Comparison of ENCODE assay signal across 1 cellular context in the genomic region with DNA sequence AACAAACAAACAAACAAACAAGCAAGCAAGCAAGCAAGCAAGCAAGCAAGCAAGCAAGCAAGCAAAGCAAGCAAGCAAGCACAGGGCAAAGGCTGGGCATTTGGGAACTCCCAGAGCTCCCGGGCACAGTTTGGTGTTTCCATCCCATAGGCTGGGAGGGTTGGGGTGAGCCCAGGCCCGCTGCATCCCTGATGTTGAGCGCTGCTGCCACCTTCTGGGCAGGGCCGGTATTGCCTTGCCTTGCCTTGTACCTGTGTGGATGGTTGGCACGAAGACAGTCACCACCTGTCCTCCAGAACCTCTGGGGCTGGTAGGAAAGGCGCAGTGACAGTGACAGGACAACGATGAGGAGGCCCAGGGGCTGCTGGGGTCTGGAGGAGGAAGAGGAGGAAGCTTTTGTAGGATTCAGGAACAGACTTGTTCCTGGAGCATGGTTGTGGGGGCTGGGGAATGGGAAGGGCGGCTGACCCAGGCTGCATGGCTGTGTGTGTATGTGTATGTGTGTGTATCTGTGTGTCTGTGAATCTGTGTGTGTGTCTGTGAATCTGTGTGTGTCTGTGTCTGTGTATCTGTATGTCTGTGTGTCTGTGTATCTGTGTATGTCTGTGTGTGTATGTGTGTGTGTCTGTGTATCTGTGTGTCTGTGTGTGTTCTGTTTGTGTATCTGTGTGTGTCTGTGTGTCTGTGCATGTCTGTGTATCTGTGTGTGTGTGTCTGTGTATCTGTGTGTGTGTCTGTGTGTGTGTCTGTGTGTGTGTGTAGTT.
TF ChIP-seq lines count a peak whose summit lies in the region.

No MANE protein-coding gene starts in this region.

TF ChIP-seq in HepG2, 621 proteins besides CTCF, POLR2A, EP300 and RAD21 (continues in another document):
- TF ChIP-seq ZNF33A (CRISPR knock-in tag; IDR thresholded peaks at IDR 0.05; ENCODE audit: borderline replicate concordance), result no peak
- no peak for TF ChIP-seq TCF7 (IDR thresholded peaks at IDR 0.05; ENCODE audit: low read depth)
- TF ChIP-seq, protein P1, sequence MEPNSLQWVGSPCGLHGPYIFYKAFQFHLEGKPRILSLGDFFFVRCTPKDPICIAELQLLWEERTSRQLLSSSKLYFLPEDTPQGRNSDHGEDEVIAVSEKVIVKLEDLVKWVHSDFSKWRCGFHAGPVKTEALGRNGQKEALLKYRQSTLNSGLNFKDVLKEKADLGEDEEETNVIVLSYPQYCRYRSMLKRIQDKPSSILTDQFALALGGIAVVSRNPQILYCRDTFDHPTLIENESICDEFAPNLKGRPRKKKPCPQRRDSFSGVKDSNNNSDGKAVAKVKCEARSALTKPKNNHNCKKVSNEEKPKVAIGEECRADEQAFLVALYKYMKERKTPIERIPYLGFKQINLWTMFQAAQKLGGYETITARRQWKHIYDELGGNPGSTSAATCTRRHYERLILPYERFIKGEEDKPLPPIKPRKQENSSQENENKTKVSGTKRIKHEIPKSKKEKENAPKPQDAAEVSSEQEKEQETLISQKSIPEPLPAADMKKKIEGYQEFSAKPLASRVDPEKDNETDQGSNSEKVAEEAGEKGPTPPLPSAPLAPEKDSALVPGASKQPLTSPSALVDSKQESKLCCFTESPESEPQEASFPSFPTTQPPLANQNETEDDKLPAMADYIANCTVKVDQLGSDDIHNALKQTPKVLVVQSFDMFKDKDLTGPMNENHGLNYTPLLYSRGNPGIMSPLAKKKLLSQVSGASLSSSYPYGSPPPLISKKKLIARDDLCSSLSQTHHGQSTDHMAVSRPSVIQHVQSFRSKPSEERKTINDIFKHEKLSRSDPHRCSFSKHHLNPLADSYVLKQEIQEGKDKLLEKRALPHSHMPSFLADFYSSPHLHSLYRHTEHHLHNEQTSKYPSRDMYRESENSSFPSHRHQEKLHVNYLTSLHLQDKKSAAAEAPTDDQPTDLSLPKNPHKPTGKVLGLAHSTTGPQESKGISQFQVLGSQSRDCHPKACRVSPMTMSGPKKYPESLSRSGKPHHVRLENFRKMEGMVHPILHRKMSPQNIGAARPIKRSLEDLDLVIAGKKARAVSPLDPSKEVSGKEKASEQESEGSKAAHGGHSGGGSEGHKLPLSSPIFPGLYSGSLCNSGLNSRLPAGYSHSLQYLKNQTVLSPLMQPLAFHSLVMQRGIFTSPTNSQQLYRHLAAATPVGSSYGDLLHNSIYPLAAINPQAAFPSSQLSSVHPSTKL (CRISPR knock-in tag; IDR thresholded peaks at IDR 0.05), result no peak
- no peak for TF ChIP-seq FIP1L1 (IDR thresholded peaks at IDR 0.05; ENCODE audit: borderline replicate concordance, insufficient read depth, low read depth, low read length)
- no peak for TF ChIP-seq GLI4 (CRISPR knock-in tag; IDR thresholded peaks at IDR 0.05; ENCODE audit: borderline replicate concordance)
- no peak for TF ChIP-seq ZNF367 (CRISPR knock-in tag; IDR thresholded peaks at IDR 0.05; ENCODE audit: borderline replicate concordance)
- TF ChIP-seq NFYB (CRISPR knock-in tag; IDR thresholded peaks at IDR 0.05), result no peak
- TF ChIP-seq BRCA1 (CRISPR knock-in tag; IDR thresholded peaks at IDR 0.05), result no peak
- TF ChIP-seq, protein P2, sequence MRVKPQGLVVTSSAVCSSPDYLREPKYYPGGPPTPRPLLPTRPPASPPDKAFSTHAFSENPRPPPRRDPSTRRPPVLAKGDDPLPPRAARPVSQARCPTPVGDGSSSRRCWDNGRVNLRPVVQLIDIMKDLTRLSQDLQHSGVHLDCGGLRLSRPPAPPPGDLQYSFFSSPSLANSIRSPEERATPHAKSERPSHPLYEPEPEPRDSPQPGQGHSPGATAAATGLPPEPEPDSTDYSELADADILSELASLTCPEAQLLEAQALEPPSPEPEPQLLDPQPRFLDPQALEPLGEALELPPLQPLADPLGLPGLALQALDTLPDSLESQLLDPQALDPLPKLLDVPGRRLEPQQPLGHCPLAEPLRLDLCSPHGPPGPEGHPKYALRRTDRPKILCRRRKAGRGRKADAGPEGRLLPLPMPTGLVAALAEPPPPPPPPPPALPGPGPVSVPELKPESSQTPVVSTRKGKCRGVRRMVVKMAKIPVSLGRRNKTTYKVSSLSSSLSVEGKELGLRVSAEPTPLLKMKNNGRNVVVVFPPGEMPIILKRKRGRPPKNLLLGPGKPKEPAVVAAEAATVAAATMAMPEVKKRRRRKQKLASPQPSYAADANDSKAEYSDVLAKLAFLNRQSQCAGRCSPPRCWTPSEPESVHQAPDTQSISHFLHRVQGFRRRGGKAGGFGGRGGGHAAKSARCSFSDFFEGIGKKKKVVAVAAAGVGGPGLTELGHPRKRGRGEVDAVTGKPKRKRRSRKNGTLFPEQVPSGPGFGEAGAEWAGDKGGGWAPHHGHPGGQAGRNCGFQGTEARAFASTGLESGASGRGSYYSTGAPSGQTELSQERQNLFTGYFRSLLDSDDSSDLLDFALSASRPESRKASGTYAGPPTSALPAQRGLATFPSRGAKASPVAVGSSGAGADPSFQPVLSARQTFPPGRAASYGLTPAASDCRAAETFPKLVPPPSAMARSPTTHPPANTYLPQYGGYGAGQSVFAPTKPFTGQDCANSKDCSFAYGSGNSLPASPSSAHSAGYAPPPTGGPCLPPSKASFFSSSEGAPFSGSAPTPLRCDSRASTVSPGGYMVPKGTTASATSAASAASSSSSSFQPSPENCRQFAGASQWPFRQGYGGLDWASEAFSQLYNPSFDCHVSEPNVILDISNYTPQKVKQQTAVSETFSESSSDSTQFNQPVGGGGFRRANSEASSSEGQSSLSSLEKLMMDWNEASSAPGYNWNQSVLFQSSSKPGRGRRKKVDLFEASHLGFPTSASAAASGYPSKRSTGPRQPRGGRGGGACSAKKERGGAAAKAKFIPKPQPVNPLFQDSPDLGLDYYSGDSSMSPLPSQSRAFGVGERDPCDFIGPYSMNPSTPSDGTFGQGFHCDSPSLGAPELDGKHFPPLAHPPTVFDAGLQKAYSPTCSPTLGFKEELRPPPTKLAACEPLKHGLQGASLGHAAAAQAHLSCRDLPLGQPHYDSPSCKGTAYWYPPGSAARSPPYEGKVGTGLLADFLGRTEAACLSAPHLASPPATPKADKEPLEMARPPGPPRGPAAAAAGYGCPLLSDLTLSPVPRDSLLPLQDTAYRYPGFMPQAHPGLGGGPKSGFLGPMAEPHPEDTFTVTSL (CRISPR knock-in tag; IDR thresholded peaks at IDR 0.05; ENCODE audit: borderline replicate concordance), result no peak
- no peak for TF ChIP-seq MAFF (IDR thresholded peaks at IDR 0.05; ENCODE audit: low read depth, low read length)
- TF ChIP-seq, protein P3, sequence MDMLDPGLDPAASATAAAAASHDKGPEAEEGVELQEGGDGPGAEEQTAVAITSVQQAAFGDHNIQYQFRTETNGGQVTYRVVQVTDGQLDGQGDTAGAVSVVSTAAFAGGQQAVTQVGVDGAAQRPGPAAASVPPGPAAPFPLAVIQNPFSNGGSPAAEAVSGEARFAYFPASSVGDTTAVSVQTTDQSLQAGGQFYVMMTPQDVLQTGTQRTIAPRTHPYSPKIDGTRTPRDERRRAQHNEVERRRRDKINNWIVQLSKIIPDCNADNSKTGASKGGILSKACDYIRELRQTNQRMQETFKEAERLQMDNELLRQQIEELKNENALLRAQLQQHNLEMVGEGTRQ (IDR thresholded peaks at IDR 0.05; ENCODE audit: low read depth, low read length), result no peak
- TF ChIP-seq, protein P3 (CRISPR knock-in tag; IDR thresholded peaks at IDR 0.05; ENCODE audit: borderline replicate concordance), result no peak
- TF ChIP-seq, protein P4, sequence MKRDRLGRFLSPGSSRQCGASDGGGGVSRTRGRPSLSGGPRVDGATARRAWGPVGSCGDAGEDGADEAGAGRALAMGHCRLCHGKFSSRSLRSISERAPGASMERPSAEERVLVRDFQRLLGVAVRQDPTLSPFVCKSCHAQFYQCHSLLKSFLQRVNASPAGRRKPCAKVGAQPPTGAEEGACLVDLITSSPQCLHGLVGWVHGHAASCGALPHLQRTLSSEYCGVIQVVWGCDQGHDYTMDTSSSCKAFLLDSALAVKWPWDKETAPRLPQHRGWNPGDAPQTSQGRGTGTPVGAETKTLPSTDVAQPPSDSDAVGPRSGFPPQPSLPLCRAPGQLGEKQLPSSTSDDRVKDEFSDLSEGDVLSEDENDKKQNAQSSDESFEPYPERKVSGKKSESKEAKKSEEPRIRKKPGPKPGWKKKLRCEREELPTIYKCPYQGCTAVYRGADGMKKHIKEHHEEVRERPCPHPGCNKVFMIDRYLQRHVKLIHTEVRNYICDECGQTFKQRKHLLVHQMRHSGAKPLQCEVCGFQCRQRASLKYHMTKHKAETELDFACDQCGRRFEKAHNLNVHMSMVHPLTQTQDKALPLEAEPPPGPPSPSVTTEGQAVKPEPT (CRISPR knock-in tag; IDR thresholded peaks at IDR 0.05; ENCODE audit: low read depth), result no peak
- TF ChIP-seq HES4 (CRISPR knock-in tag; IDR thresholded peaks at IDR 0.05; ENCODE audit: borderline replicate concordance), result 0 out of 2 replicates have a peak, but pooled peaks have one; percentile 37
- TF ChIP-seq SRSF9 (IDR thresholded peaks at IDR 0.05; ENCODE audit: borderline replicate concordance, insufficient read depth, low read depth, low read length, poor library complexity, severe bottlenecking), result no peak
- TF ChIP-seq ZNF563 (CRISPR knock-in tag; IDR thresholded peaks at IDR 0.05), result no peak
- TF ChIP-seq ATF7-NPFF (CRISPR knock-in tag; IDR thresholded peaks at IDR 0.05; ENCODE audit: low read depth), result no peak
- no peak for TF ChIP-seq CEBPG (CRISPR knock-in tag; IDR thresholded peaks at IDR 0.05)
- TF ChIP-seq CEBPB (IDR thresholded peaks at IDR 0.05; ENCODE audit: borderline replicate concordance, low read depth, low read length), result no peak
- peak; percentile 62; the same call in 1 of the 2 replicates for TF ChIP-seq ERF (CRISPR knock-in tag; IDR thresholded peaks at IDR 0.05)
- TF ChIP-seq, protein P5, sequence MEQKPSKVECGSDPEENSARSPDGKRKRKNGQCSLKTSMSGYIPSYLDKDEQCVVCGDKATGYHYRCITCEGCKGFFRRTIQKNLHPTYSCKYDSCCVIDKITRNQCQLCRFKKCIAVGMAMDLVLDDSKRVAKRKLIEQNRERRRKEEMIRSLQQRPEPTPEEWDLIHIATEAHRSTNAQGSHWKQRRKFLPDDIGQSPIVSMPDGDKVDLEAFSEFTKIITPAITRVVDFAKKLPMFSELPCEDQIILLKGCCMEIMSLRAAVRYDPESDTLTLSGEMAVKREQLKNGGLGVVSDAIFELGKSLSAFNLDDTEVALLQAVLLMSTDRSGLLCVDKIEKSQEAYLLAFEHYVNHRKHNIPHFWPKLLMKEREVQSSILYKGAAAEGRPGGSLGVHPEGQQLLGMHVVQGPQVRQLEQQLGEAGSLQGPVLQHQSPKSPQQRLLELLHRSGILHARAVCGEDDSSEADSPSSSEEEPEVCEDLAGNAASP (CRISPR knock-in tag; IDR thresholded peaks at IDR 0.05; ENCODE audit: borderline replicate concordance), result peak; percentile 25; the same call in 1 of the 2 replicates
- TF ChIP-seq, protein P6, sequence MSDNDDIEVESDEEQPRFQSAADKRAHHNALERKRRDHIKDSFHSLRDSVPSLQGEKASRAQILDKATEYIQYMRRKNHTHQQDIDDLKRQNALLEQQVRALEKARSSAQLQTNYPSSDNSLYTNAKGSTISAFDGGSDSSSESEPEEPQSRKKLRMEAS (IDR thresholded peaks at IDR 0.05), result no peak; the same call in 1 of the 2 replicates
- TF ChIP-seq, protein P7, sequence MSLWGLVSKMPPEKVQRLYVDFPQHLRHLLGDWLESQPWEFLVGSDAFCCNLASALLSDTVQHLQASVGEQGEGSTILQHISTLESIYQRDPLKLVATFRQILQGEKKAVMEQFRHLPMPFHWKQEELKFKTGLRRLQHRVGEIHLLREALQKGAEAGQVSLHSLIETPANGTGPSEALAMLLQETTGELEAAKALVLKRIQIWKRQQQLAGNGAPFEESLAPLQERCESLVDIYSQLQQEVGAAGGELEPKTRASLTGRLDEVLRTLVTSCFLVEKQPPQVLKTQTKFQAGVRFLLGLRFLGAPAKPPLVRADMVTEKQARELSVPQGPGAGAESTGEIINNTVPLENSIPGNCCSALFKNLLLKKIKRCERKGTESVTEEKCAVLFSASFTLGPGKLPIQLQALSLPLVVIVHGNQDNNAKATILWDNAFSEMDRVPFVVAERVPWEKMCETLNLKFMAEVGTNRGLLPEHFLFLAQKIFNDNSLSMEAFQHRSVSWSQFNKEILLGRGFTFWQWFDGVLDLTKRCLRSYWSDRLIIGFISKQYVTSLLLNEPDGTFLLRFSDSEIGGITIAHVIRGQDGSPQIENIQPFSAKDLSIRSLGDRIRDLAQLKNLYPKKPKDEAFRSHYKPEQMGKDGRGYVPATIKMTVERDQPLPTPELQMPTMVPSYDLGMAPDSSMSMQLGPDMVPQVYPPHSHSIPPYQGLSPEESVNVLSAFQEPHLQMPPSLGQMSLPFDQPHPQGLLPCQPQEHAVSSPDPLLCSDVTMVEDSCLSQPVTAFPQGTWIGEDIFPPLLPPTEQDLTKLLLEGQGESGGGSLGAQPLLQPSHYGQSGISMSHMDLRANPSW (CRISPR knock-in tag; IDR thresholded peaks at IDR 0.05; ENCODE audit: borderline replicate concordance), result no peak
- TF ChIP-seq NFE2L1 (CRISPR knock-in tag; IDR thresholded peaks at IDR 0.05; ENCODE audit: borderline replicate concordance), result no peak
- no peak for TF ChIP-seq ZNF12 (CRISPR knock-in tag; IDR thresholded peaks at IDR 0.05)
- TF ChIP-seq, protein P8, sequence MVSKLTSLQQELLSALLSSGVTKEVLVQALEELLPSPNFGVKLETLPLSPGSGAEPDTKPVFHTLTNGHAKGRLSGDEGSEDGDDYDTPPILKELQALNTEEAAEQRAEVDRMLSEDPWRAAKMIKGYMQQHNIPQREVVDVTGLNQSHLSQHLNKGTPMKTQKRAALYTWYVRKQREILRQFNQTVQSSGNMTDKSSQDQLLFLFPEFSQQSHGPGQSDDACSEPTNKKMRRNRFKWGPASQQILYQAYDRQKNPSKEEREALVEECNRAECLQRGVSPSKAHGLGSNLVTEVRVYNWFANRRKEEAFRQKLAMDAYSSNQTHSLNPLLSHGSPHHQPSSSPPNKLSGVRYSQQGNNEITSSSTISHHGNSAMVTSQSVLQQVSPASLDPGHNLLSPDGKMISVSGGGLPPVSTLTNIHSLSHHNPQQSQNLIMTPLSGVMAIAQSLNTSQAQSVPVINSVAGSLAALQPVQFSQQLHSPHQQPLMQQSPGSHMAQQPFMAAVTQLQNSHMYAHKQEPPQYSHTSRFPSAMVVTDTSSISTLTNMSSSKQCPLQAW (CRISPR knock-in tag; IDR thresholded peaks at IDR 0.05), result peak; percentile 43; the same call in 1 of the 2 replicates
- TF ChIP-seq TARDBP (CRISPR knock-in tag; IDR thresholded peaks at IDR 0.05), result no peak
- no peak; the same call in 1 of the 2 replicates for TF ChIP-seq MEIS1 (CRISPR knock-in tag; IDR thresholded peaks at IDR 0.05; ENCODE audit: borderline replicate concordance)
- TF ChIP-seq ZNF556 (CRISPR knock-in tag; IDR thresholded peaks at IDR 0.05; ENCODE audit: borderline replicate concordance), result peak; percentile 67; the same call in 1 of the 2 replicates
- no peak for TF ChIP-seq ZKSCAN1 (IDR thresholded peaks at IDR 0.05; ENCODE audit: low read length)
- no peak for TF ChIP-seq CAMTA2 (CRISPR knock-in tag; IDR thresholded peaks at IDR 0.05; ENCODE audit: borderline replicate concordance)
- 0 out of 2 replicates have a peak, but pooled peaks have one; percentile 33 for TF ChIP-seq FOXK1 (CRISPR knock-in tag; IDR thresholded peaks at IDR 0.05; ENCODE audit: borderline replicate concordance, low read depth)
- TF ChIP-seq FOSL2 (CRISPR knock-in tag; IDR thresholded peaks at IDR 0.05), result 0 out of 2 replicates have a peak, but pooled peaks have one; percentile 32
- TF ChIP-seq, protein P9, sequence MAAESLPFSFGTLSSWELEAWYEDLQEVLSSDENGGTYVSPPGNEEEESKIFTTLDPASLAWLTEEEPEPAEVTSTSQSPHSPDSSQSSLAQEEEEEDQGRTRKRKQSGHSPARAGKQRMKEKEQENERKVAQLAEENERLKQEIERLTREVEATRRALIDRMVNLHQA (CRISPR knock-in tag; IDR thresholded peaks at IDR 0.05), result no peak
- TF ChIP-seq HDAC1 (CRISPR knock-in tag; IDR thresholded peaks at IDR 0.05), result no peak
